Comparison of ENCODE assay signal across 28 cellular contexts in the genomic region with DNA sequence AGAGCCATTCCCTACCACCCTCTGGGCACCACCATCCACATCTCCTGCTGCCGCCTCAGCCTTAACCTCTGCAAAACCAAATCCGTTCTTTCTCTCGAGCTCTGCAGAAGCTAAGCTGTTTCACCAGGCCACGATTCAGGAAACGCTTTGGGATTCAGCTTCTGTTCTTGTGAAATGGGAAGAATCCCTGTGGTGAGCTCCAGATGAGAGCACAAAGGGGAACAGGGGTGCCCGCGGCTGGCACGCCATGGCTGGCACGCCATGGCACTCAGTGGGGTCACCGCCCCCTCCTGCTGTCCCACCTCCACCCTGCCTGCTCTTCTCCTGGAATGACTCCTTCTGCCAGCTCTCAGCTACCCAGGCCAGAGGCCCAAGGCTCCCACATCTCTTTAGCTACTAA. TPM values are rescaled to one million over a fixed set of nuclear protein-coding genes. Genes with fewer than 3 reads are reported as not detected.
"Had no signal": no experiment of that assay in that cellular context is flagged by ENCODE, and none has a peak within 500 bp of the region (broad histone marks: within the 10 kb centered on the region; RNA-seq: fewer than 3 reads in every experiment).

No MANE protein-coding gene starts in this region.

- H3K27me3 ChIP-seq: breast epithelium, esophagus squamous epithelium, heart right ventricle, neutrophil, ovary, uterus had no signal

- H3K4me3 ChIP-seq: breast epithelium, esophagus squamous epithelium, heart right ventricle, lower lobe of right lung, ovary, skin epidermis, thoracic aorta, uterus had no signal

- H3K27ac Mint-ChIP-seq: activated CD4-positive, alpha-beta T cell treated with anti-CD3 and anti-CD28 coated beads for 36 hours; activated CD8-positive, alpha-beta memory T cell treated with anti-CD3 and anti-CD28 coated beads, Interleukin-2, amount 10 ng/mL, durations not matched to agents 7 days and 5 days; activated CD8-positive, alpha-beta T cell treated with anti-CD3 and anti-CD28 coated beads, Interleukin-2, amount 10 ng/mL, durations not matched to agents 7 days and 5 days; progenitor cell of endocrine pancreas; stimulated activated naive CD8-positive, alpha-beta T cell treated with anti-CD3 and anti-CD28 coated beads, Interleukin-15, Interleukin-2, amounts not matched to agents 100 ng/mL and 50 ng/mL, for 24 hours had no signal

- H3K36me3 ChIP-seq: breast epithelium, esophagus squamous epithelium, lower lobe of right lung, neutrophil, ovary, thoracic aorta, uterus had no signal

- H3K27me3 Mint-ChIP-seq: activated CD4-positive, alpha-beta T cell treated with anti-CD3 and anti-CD28 coated beads for 36 hours; activated CD8-positive, alpha-beta memory T cell treated with anti-CD3 and anti-CD28 coated beads, Interleukin-2, amount 10 ng/mL, durations not matched to agents 7 days and 5 days; progenitor cell of endocrine pancreas; stimulated activated naive CD8-positive, alpha-beta T cell treated with anti-CD3 and anti-CD28 coated beads, Interleukin-15, Interleukin-2, amounts not matched to agents 100 ng/mL and 50 ng/mL, for 24 hours; type B pancreatic cell had no signal

- H3K27ac ChIP-seq: breast epithelium, epithelial cell of prostate, esophagus squamous epithelium, heart right ventricle, lower lobe of right lung, neutrophil, ovary, skin epidermis, thoracic aorta, uterus had no signal

- H3K9me3 Mint-ChIP-seq: activated naive CD4-positive, alpha-beta T cell treated with anti-CD3 and anti-CD28 coated beads, Interleukin-2, amount 50 U/mL, for 72 hours; activated T-helper 2 cell treated with anti-CD3 and anti-CD28 coated beads, Interferon-gamma antibody, Interleukin-2, Interleukin-4, amounts not matched to agents 10 μg/mL and 5 μg/mL and 100 μg/mL, durations not matched to agents 14 hours and 24 hours and 36 hours; stimulated activated effector memory CD8-positive, alpha-beta T cell treated with anti-CD3 and anti-CD28 coated beads, Interleukin-12 subunit alpha, Interleukin-12 subunit beta, amount 100 ng/mL, for 72 hours; stimulated activated naive CD8-positive, alpha-beta T cell treated with anti-CD3 and anti-CD28 coated beads, Interleukin-15, Interleukin-2, amounts not matched to agents 100 ng/mL and 50 ng/mL, for 24 hours; type B pancreatic cell had no signal

- H3K9me3 ChIP-seq: breast epithelium, esophagus squamous epithelium, heart right ventricle, lower lobe of right lung, neutrophil, ovary, thoracic aorta, uterus had no signal

- DNase-seq: activated CD4-positive, alpha-beta T cell treated with anti-CD3 and anti-CD28 coated beads for 36 hours; activated CD4-positive, CD25-positive, alpha-beta regulatory T cell; activated CD8-positive, alpha-beta memory T cell treated with anti-CD3 and anti-CD28 coated beads, Interleukin-2, amount 10 ng/mL, durations not matched to agents 7 days and 5 days; activated CD8-positive, alpha-beta T cell treated with anti-CD3 and anti-CD28 coated beads, Interleukin-2, amount 10 ng/mL, durations not matched to agents 7 days and 5 days; activated T-cell treated with anti-CD3 and anti-CD28 coated beads, Interleukin-2, amount 50 U/mL, for 48 hours; central memory CD4-positive, alpha-beta T cell; esophagus squamous epithelium; foreskin melanocyte; heart right ventricle; lower lobe of right lung; ovary; stimulated activated CD4-positive, alpha-beta T cell treated with anti-CD3 and anti-CD28 coated beads, Interleukin-12 subunit alpha, Interleukin-12 subunit beta, amount 100 ng/mL, for 4 hours; stimulated activated CD4-positive, alpha-beta T cell treated with anti-CD3 and anti-CD28 coated beads, Interleukin-4, amount 100 ng/mL, for 1 hour; T-helper 2 cell; uterus had no signal

- H3K36me3 Mint-ChIP-seq: activated naive CD4-positive, alpha-beta T cell treated with anti-CD3 and anti-CD28 coated beads, Interleukin-2, amount 50 U/mL, for 72 hours; stimulated activated effector memory CD8-positive, alpha-beta T cell treated with anti-CD3 and anti-CD28 coated beads, Interleukin-12 subunit alpha, Interleukin-12 subunit beta, amount 100 ng/mL, for 72 hours had no signal

- H3K4me1 ChIP-seq: breast epithelium, lower lobe of right lung, uterus had no signal

- H3K4me3 Mint-ChIP-seq: activated CD4-positive, alpha-beta T cell treated with anti-CD3 and anti-CD28 coated beads for 36 hours; activated CD8-positive, alpha-beta memory T cell treated with anti-CD3 and anti-CD28 coated beads, Interleukin-2, amount 10 ng/mL, durations not matched to agents 7 days and 5 days; activated CD8-positive, alpha-beta T cell treated with anti-CD3 and anti-CD28 coated beads, Interleukin-2, amount 10 ng/mL, durations not matched to agents 7 days and 5 days; nephron; stimulated activated effector memory CD8-positive, alpha-beta T cell treated with anti-CD3 and anti-CD28 coated beads, Interleukin-12 subunit alpha, Interleukin-12 subunit beta, amount 100 ng/mL, for 72 hours; stimulated activated naive CD8-positive, alpha-beta T cell treated with anti-CD3 and anti-CD28 coated beads, Interleukin-15, Interleukin-2, amounts not matched to agents 100 ng/mL and 50 ng/mL, for 24 hours; type B pancreatic cell had no signal

RNA-seq across cellular contexts. Expression of gene SPN, which starts 21.6 kb away (rescaled TPM):
- total RNA-seq: glomerular endothelial cell had no signal
